1 cellular context compared by ENCODE assay signal in the genomic region with DNA sequence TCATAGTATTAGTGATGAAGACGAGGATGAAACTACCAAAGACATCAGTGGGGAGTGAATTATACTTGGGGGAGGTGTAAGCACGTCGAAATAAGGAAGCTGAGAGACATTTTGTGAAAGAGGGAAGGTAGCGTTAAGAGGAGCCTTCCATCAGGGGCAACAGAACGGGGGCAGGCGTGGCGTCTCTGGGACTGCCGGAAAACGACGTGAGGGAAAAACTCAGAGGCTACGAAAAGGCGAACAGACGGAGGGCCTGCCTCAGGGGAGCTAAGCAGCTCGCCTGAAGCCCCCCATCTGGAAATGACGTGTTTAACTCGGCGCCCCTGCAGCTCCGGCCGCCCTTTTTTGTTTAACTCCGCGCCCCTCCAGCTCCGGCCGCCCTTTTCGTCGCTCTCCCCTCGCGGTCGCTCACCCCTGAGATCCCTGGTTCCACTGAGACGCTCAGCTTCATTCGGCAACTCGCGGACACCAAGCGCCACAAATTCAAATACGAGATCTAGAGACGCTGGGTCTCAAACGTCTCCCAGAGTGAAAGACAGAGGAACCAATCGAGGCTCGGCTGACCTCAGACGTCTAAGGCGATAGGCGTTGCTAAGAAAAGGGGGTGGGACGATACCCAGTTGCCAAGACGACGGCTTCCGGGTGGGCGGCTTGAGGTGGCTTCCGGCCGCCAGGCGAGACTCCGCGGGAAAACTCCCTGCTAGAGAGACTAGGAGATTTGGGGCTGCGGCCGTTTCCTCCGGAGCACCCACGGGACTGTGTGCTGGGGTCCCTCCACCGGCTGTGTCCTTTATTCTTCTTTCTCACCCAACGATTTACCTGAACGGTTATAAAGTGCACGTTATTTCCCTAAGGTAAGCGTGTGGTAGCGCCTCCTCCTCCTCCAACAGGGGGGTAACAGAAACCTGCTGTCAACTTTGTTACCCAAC.
A peak's percentile ranks its signal among the peaks of the same experiment; 100 is the strongest.
TF ChIP-seq lines count a peak whose summit lies in the region.

No MANE protein-coding gene starts in this region.

TF ChIP-seq in K562, 482 proteins besides CTCF, POLR2A, EP300 and RAD21 (continued from another document and continues in another):
- no peak for TF ChIP-seq CTBP1 (IDR thresholded peaks at IDR 0.05; ENCODE audit: borderline replicate concordance)
- TF ChIP-seq, protein P1, sequence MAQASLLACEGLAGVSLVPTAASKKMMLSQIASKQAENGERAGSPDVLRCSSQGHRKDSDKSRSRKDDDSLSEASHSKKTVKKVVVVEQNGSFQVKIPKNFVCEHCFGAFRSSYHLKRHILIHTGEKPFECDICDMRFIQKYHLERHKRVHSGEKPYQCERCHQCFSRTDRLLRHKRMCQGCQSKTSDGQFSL (CRISPR knock-in tag; IDR thresholded peaks at IDR 0.05) = no peak
- TF ChIP-seq, protein P1 (tag; IDR thresholded peaks at IDR 0.05) = 0 out of 4 replicates have a peak, but pooled peaks of 1 of the 2 experiments have one; percentile 47
- no peak for TF ChIP-seq SIX5 (IDR thresholded peaks at IDR 0.05; ENCODE audit: borderline replicate concordance in 1 of 2, insufficient read depth in 1 of 2, low read depth in 1 of 2, low read length in 2 of 2)
- TF ChIP-seq ZNF140 (CRISPR knock-in tag; IDR thresholded peaks at IDR 0.05) = no peak
- TF ChIP-seq, protein P2, sequence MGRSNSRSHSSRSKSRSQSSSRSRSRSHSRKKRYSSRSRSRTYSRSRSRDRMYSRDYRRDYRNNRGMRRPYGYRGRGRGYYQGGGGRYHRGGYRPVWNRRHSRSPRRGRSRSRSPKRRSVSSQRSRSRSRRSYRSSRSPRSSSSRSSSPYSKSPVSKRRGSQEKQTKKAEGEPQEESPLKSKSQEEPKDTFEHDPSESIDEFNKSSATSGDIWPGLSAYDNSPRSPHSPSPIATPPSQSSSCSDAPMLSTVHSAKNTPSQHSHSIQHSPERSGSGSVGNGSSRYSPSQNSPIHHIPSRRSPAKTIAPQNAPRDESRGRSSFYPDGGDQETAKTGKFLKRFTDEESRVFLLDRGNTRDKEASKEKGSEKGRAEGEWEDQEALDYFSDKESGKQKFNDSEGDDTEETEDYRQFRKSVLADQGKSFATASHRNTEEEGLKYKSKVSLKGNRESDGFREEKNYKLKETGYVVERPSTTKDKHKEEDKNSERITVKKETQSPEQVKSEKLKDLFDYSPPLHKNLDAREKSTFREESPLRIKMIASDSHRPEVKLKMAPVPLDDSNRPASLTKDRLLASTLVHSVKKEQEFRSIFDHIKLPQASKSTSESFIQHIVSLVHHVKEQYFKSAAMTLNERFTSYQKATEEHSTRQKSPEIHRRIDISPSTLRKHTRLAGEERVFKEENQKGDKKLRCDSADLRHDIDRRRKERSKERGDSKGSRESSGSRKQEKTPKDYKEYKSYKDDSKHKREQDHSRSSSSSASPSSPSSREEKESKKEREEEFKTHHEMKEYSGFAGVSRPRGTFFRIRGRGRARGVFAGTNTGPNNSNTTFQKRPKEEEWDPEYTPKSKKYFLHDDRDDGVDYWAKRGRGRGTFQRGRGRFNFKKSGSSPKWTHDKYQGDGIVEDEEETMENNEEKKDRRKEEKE (IDR thresholded peaks at IDR 0.05; ENCODE audit: borderline replicate concordance in 1 of 2, control insufficient read depth in 1 of 2, low read depth in 2 of 2, low read length in 1 of 2) = no peak
- TF ChIP-seq NR2F6 (CRISPR knock-in tag; IDR thresholded peaks at IDR 0.05) = no peak
- TF ChIP-seq, protein P3, sequence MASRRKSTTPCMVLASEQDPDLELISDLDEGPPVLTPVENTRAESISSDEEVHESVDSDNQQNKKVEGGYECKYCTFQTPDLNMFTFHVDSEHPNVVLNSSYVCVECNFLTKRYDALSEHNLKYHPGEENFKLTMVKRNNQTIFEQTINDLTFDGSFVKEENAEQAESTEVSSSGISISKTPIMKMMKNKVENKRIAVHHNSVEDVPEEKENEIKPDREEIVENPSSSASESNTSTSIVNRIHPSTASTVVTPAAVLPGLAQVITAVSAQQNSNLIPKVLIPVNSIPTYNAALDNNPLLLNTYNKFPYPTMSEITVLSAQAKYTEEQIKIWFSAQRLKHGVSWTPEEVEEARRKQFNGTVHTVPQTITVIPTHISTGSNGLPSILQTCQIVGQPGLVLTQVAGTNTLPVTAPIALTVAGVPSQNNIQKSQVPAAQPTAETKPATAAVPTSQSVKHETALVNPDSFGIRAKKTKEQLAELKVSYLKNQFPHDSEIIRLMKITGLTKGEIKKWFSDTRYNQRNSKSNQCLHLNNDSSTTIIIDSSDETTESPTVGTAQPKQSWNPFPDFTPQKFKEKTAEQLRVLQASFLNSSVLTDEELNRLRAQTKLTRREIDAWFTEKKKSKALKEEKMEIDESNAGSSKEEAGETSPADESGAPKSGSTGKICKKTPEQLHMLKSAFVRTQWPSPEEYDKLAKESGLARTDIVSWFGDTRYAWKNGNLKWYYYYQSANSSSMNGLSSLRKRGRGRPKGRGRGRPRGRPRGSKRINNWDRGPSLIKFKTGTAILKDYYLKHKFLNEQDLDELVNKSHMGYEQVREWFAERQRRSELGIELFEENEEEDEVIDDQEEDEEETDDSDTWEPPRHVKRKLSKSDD (conservative IDR thresholded peaks at IDR 0.05; ENCODE audit: low read length) = no peak; the same call in 1 of the 2 replicates
- no peak for TF ChIP-seq ZNF23 (CRISPR knock-in tag; IDR thresholded peaks at IDR 0.05)
- no peak; the same call in 1 of the 2 replicates for TF ChIP-seq SIN3B (IDR thresholded peaks at IDR 0.05; ENCODE audit: low read depth)
- TF ChIP-seq CBX3 (IDR thresholded peaks at IDR 0.05; ENCODE audit: borderline replicate concordance in 1 of 2, low read length in 2 of 2) = no peak
- TF ChIP-seq RBM22 (IDR thresholded peaks at IDR 0.05; ENCODE audit: low read depth, low read length, poor library complexity, severe bottlenecking) = peak; percentile 91
- TF ChIP-seq COPS2 (conservative IDR thresholded peaks at IDR 0.05) = no peak
- TF ChIP-seq, protein P4, sequence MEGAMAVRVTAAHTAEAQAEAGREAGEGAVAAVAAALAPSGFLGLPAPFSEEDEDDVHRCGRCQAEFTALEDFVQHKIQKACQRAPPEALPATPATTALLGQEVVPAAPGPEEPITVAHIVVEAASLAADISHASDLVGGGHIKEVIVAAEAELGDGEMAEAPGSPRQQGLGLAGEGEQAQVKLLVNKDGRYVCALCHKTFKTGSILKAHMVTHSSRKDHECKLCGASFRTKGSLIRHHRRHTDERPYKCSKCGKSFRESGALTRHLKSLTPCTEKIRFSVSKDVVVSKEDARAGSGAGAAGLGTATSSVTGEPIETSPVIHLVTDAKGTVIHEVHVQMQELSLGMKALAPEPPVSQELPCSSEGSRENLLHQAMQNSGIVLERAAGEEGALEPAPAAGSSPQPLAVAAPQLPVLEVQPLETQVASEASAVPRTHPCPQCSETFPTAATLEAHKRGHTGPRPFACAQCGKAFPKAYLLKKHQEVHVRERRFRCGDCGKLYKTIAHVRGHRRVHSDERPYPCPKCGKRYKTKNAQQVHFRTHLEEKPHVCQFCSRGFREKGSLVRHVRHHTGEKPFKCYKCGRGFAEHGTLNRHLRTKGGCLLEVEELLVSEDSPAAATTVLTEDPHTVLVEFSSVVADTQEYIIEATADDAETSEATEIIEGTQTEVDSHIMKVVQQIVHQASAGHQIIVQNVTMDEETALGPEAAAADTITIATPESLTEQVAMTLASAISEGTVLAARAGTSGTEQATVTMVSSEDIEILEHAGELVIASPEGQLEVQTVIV (CRISPR knock-in tag; IDR thresholded peaks at IDR 0.05; ENCODE audit: borderline replicate concordance) = no peak
- no peak for TF ChIP-seq CBX8 (IDR thresholded peaks at IDR 0.05; ENCODE audit: borderline replicate concordance, extremely low read depth, low read depth, low read length, poor library complexity, severe bottlenecking)
- no peak for TF ChIP-seq POLR2AphosphoS2 (IDR thresholded peaks at IDR 0.05; ENCODE audit: low read length)
- TF ChIP-seq, protein P5, sequence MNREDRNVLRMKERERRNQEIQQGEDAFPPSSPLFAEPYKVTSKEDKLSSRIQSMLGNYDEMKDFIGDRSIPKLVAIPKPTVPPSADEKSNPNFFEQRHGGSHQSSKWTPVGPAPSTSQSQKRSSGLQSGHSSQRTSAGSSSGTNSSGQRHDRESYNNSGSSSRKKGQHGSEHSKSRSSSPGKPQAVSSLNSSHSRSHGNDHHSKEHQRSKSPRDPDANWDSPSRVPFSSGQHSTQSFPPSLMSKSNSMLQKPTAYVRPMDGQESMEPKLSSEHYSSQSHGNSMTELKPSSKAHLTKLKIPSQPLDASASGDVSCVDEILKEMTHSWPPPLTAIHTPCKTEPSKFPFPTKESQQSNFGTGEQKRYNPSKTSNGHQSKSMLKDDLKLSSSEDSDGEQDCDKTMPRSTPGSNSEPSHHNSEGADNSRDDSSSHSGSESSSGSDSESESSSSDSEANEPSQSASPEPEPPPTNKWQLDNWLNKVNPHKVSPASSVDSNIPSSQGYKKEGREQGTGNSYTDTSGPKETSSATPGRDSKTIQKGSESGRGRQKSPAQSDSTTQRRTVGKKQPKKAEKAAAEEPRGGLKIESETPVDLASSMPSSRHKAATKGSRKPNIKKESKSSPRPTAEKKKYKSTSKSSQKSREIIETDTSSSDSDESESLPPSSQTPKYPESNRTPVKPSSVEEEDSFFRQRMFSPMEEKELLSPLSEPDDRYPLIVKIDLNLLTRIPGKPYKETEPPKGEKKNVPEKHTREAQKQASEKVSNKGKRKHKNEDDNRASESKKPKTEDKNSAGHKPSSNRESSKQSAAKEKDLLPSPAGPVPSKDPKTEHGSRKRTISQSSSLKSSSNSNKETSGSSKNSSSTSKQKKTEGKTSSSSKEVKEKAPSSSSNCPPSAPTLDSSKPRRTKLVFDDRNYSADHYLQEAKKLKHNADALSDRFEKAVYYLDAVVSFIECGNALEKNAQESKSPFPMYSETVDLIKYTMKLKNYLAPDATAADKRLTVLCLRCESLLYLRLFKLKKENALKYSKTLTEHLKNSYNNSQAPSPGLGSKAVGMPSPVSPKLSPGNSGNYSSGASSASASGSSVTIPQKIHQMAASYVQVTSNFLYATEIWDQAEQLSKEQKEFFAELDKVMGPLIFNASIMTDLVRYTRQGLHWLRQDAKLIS (CRISPR knock-in tag; IDR thresholded peaks at IDR 0.05) = no peak
- no peak for TF ChIP-seq ARID1B (IDR thresholded peaks at IDR 0.05)
- peak; percentile 99 for TF ChIP-seq RFX1 (IDR thresholded peaks at IDR 0.05)
- TF ChIP-seq ZNF551 (CRISPR knock-in tag; IDR thresholded peaks at IDR 0.05) = no peak
- no peak for TF ChIP-seq SMAD4 (CRISPR knock-in tag; conservative IDR thresholded peaks at IDR 0.05)
- TF ChIP-seq CCAR2 (IDR thresholded peaks at IDR 0.05; ENCODE audit: low read depth, low read length) = no peak
- TF ChIP-seq, protein P6, sequence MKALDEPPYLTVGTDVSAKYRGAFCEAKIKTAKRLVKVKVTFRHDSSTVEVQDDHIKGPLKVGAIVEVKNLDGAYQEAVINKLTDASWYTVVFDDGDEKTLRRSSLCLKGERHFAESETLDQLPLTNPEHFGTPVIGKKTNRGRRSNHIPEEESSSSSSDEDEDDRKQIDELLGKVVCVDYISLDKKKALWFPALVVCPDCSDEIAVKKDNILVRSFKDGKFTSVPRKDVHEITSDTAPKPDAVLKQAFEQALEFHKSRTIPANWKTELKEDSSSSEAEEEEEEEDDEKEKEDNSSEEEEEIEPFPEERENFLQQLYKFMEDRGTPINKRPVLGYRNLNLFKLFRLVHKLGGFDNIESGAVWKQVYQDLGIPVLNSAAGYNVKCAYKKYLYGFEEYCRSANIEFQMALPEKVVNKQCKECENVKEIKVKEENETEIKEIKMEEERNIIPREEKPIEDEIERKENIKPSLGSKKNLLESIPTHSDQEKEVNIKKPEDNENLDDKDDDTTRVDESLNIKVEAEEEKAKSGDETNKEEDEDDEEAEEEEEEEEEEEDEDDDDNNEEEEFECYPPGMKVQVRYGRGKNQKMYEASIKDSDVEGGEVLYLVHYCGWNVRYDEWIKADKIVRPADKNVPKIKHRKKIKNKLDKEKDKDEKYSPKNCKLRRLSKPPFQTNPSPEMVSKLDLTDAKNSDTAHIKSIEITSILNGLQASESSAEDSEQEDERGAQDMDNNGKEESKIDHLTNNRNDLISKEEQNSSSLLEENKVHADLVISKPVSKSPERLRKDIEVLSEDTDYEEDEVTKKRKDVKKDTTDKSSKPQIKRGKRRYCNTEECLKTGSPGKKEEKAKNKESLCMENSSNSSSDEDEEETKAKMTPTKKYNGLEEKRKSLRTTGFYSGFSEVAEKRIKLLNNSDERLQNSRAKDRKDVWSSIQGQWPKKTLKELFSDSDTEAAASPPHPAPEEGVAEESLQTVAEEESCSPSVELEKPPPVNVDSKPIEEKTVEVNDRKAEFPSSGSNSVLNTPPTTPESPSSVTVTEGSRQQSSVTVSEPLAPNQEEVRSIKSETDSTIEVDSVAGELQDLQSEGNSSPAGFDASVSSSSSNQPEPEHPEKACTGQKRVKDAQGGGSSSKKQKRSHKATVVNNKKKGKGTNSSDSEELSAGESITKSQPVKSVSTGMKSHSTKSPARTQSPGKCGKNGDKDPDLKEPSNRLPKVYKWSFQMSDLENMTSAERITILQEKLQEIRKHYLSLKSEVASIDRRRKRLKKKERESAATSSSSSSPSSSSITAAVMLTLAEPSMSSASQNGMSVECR (CRISPR knock-in tag; IDR thresholded peaks at IDR 0.05) = no peak
- peak; percentile 80 for TF ChIP-seq RB1 (IDR thresholded peaks at IDR 0.05; ENCODE audit: low read depth)
- TF ChIP-seq, protein P7, sequence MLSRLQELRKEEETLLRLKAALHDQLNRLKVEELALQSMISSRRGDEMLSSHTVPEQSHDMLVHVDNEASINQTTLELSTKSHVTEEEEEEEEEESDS (CRISPR knock-in tag; IDR thresholded peaks at IDR 0.05) = no peak
- TF ChIP-seq, protein P8, sequence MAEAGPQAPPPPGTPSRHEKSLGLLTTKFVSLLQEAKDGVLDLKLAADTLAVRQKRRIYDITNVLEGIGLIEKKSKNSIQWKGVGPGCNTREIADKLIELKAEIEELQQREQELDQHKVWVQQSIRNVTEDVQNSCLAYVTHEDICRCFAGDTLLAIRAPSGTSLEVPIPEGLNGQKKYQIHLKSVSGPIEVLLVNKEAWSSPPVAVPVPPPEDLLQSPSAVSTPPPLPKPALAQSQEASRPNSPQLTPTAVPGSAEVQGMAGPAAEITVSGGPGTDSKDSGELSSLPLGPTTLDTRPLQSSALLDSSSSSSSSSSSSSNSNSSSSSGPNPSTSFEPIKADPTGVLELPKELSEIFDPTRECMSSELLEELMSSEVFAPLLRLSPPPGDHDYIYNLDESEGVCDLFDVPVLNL (CRISPR knock-in tag; IDR thresholded peaks at IDR 0.05; ENCODE audit: low read depth) = peak; percentile 83; the same call in 1 of the 2 replicates
- no peak for TF ChIP-seq ZNF311 (CRISPR knock-in tag; IDR thresholded peaks at IDR 0.05)
- peak; percentile 74; the same call in 1 of the 2 replicates for TF ChIP-seq CREB1 (IDR thresholded peaks at IDR 0.05)
- peak; percentile 74 for TF ChIP-seq CREB1 (CRISPR knock-in tag; IDR thresholded peaks at IDR 0.05)
- no peak for TF ChIP-seq WHSC1 (IDR thresholded peaks at IDR 0.05; ENCODE audit: low read length)
- TF ChIP-seq EHMT2 (IDR thresholded peaks at IDR 0.05) = no peak
- TF ChIP-seq RNF2 (IDR thresholded peaks at IDR 0.05) = no peak
- no peak for TF ChIP-seq TCFL5 (CRISPR knock-in tag; conservative IDR thresholded peaks at IDR 0.05)
- no peak for TF ChIP-seq ZNF561 (CRISPR knock-in tag; conservative IDR thresholded peaks at IDR 0.05)
- TF ChIP-seq GABPA (tag; conservative IDR thresholded peaks at IDR 0.05; ENCODE audit: low read depth) = peak; percentile 95
- TF ChIP-seq, protein P9, sequence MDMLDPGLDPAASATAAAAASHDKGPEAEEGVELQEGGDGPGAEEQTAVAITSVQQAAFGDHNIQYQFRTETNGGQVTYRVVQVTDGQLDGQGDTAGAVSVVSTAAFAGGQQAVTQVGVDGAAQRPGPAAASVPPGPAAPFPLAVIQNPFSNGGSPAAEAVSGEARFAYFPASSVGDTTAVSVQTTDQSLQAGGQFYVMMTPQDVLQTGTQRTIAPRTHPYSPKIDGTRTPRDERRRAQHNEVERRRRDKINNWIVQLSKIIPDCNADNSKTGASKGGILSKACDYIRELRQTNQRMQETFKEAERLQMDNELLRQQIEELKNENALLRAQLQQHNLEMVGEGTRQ (CRISPR knock-in tag; IDR thresholded peaks at IDR 0.05) = no peak
